Comparison of ENCODE assay signal across 1 cellular context in genomic region chr13:55230570-55230908, GRCh38.
TF ChIP-seq lines count a peak whose summit lies in the region.

No MANE protein-coding gene starts in this region.

TF ChIP-seq in Ishikawa, 13 proteins besides CTCF, POLR2A, EP300 and RAD21 (continued from another document):
- TF ChIP-seq REST (IDR thresholded peaks at IDR 0.05; ENCODE audit: low read depth): no peak
